Comparison of ENCODE assay signal across 12 cellular contexts in the genomic region with DNA sequence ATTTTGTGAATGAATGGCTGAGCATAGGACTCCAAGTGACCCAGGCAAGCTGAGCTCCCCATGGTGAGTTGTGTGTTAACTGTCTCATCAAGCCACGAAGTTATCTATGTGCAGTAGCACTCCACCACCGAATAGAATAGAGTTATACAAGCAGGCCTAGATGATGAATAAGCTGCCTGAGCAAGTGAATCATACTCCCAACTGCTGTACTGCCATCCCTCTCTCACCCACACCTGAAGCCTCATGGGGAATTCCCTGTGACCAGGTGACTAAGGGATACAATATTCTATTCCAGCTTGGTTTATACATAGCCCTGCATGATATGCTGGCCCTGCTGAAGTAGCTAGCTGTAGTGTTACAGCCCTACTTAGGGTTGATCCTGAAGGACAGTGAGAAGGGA. TPM values are rescaled to one million over a fixed set of nuclear protein-coding genes. Genes with fewer than 3 reads are reported as not detected.
A peak's percentile ranks its signal among the peaks of the same experiment; 100 is the strongest.
DNase-seq lines count a peak whose midpoint lies in the region; ATAC-seq, FAIRE-seq and TF ChIP-seq lines count a peak whose summit lies in the region.
"Had no signal": no experiment of that assay in that cellular context is flagged by ENCODE, and none has a peak within 500 bp of the region (broad histone marks: within the 10 kb centered on the region; RNA-seq: fewer than 3 reads in every experiment).

No MANE protein-coding gene starts in this region.

- no peak overlapping the region for H3K18ac ChIP-seq in mesenchymal stem cell (ENCODE audit: low read depth in 1 of 2, low read length in 2 of 2)

- H3K4ac ChIP-seq in mesenchymal stem cell (ENCODE audit: low read depth in 1 of 2, low read length in 2 of 2) = no peak overlapping the region

- H3K9ac ChIP-seq in GM23248 (no peak overlapping the region), mesenchymal stem cell (ENCODE audit: low read length) (no peak overlapping the region)

- H3K4me2 ChIP-seq in A549 = no peak overlapping the region
- H3K4me2 ChIP-seq in GM23248 (ENCODE audit: unreplicated experiment) = no peak overlapping the region
- H3K4me2 ChIP-seq in mesenchymal stem cell (ENCODE audit: low read length, poor library complexity, severe bottlenecking) = no peak overlapping the region

- H3K79me1 ChIP-seq in mesenchymal stem cell (replicated peaks; ENCODE audit: low read length, poor library complexity, severe bottlenecking) = no peaks in the 10 kb centered on the region

- no peaks in the 10 kb centered on the region for H4K20me1 ChIP-seq in GM23248 (ENCODE audit: insufficient read depth)

- H3K27ac ChIP-seq in A549 = no peak overlapping the region
- no peak overlapping the region for H3K27ac ChIP-seq in GM23248
- H3K27ac ChIP-seq in mesenchymal stem cell (ENCODE audit: low read length, poor library complexity, severe bottlenecking) = peak overlapping the region; percentile 26
- H3K27ac ChIP-seq: esophagus squamous epithelium, sigmoid colon had no signal

- no peak overlapping the region for H4K91ac ChIP-seq in mesenchymal stem cell (ENCODE audit: low read length)

- H3K4me3 ChIP-seq in A549 (no peak overlapping the region), GM23248 (no peak overlapping the region), mesenchymal stem cell (ENCODE audit: insufficient read depth in 1 of 2, low read depth in 1 of 2, low read length in 2 of 2) (no peak overlapping the region)
- H3K4me3 ChIP-seq: esophagus squamous epithelium, sigmoid colon had no signal

- no peak overlapping the region for H2BK120ac ChIP-seq in mesenchymal stem cell (ENCODE audit: low read depth, low read length)

- no peak overlapping the region for H2BK15ac ChIP-seq in mesenchymal stem cell (ENCODE audit: low read depth, poor library complexity, severe bottlenecking)

- H3F3A ChIP-seq in GM23248 (ENCODE audit: insufficient read depth) = peaks cover 20% of the 10 kb centered on the region

- H2AFZ ChIP-seq in GM23248 = no peak overlapping the region
- H2AFZ ChIP-seq in mesenchymal stem cell (ENCODE audit: low read depth, low read length) = no peak overlapping the region

- H3K36me3 ChIP-seq in GM23248 (ENCODE audit: low read depth) (no peaks in the 10 kb centered on the region), mesenchymal stem cell (ENCODE audit: control insufficient read depth in 1 of 2, insufficient read depth in 2 of 2, low read depth in 1 of 2, low read length in 2 of 2) (peaks cover 4 to 29% of the 10 kb centered on the region in 2 experiments)
- H3K36me3 ChIP-seq: esophagus squamous epithelium, sigmoid colon had no signal

- H3K9me3 ChIP-seq in A549 (no peaks in the 10 kb centered on the region), GM23248 (ENCODE audit: low read depth) (no peaks in the 10 kb centered on the region), mesenchymal stem cell (ENCODE audit: control insufficient read depth, low read length) (no peaks in the 10 kb centered on the region)
- H3K9me3 ChIP-seq: esophagus squamous epithelium, sigmoid colon had no signal

- no peak for TF ChIP-seq EP300 in A549 (IDR thresholded peaks at IDR 0.05)

- no peak overlapping the region for H2AK5ac ChIP-seq in mesenchymal stem cell (ENCODE audit: low read length, severe bottlenecking)

- H3K27me3 ChIP-seq in GM23248 (replicated peaks; ENCODE audit: insufficient read depth) (no peaks in the 10 kb centered on the region), mesenchymal stem cell (ENCODE audit: control insufficient read depth in 1 of 2, insufficient read depth in 1 of 2, low read length in 2 of 2) (no peaks in the 10 kb centered on the region)
- H3K27me3 ChIP-seq: esophagus squamous epithelium, sigmoid colon had no signal

- no peaks in the 10 kb centered on the region for H3K9me2 ChIP-seq in GM23248 (ENCODE audit: insufficient read depth)

- peak; percentile 27 to 54; a peak in 4 of 6 replicates for ATAC-seq in A549
- ATAC-seq in HG03139 (IDR thresholded peaks at IDR 0.05; ENCODE audit: unreplicated experiment) = no peak
- no peak for ATAC-seq in HG02759 (IDR thresholded peaks at IDR 0.05; ENCODE audit: unreplicated experiment)

- no peak overlapping the region for H4K8ac ChIP-seq in mesenchymal stem cell (ENCODE audit: low read length)

- no peak for FAIRE-seq in A549 (lab: Jason Lieb, UNC)

- no peak for DNase-seq in A549 (ENCODE audit: low read depth in 1 of 2, low spot score in 1 of 2)
- DNase-seq in GM23248 = peak; percentile 64
- DNase-seq in activated T-cell treated with anti-CD3 and anti-CD28 coated beads, Interleukin-2, amount 50 U/mL, for 48 hours = peak; percentile 46 to 61
- DNase-seq in mesenchymal stem cell = no peak
- DNase-seq in amniotic stem cell (lab: John Stamatoyannopoulos, UW) = no peak
- no peak for DNase-seq in germinal center (ENCODE audit: low spot score)
- DNase-seq: esophagus squamous epithelium, naive B cell, NCI-H2029, sigmoid colon had no signal

- no peak overlapping the region for H3K23ac ChIP-seq in mesenchymal stem cell (ENCODE audit: low read length in 2 of 2)

- H3K4me1 ChIP-seq in A549 = no peaks in the 10 kb centered on the region
- H3K4me1 ChIP-seq in GM23248 (ENCODE audit: insufficient read depth) = peaks cover 18% of the 10 kb centered on the region
- no peaks in the 10 kb centered on the region for H3K4me1 ChIP-seq in mesenchymal stem cell (ENCODE audit: control insufficient read depth, insufficient read depth, low read depth, low read length)
- H3K4me1 ChIP-seq: esophagus squamous epithelium, sigmoid colon had no signal

- TF ChIP-seq CTCF in A549 (IDR thresholded peaks at IDR 0.05) = no peak

- H3K14ac ChIP-seq in mesenchymal stem cell (ENCODE audit: low read length in 2 of 2) = no peak overlapping the region

- no peaks in the 10 kb centered on the region for H3K79me2 ChIP-seq in GM23248 (ENCODE audit: insufficient read depth)

- in situ Hi-C loops in GM23248 (cut with MboI) = no loop called here

- no peak for TF ChIP-seq RAD21 in A549 (conservative IDR thresholded peaks at IDR 0.05 in 1 of 2, IDR thresholded peaks at IDR 0.05 in 1 of 2)

- no peak for TF ChIP-seq POLR2A in A549 (IDR thresholded peaks at IDR 0.05; ENCODE audit: low read length)

- H2BK5ac ChIP-seq in mesenchymal stem cell (ENCODE audit: low read depth, low read length, poor library complexity, severe bottlenecking) = no peak overlapping the region

- H2BK12ac ChIP-seq in mesenchymal stem cell (ENCODE audit: low read length in 2 of 2) = no peak overlapping the region

- 35% methylated on average over 2 of the region's 2 CpGs for WGBS in A549 (ENCODE audit: missing lambda C conversion rate)
- 0 to 21% methylated on average over 2 of the region's 2 CpGs for WGBS in GM23248 (ENCODE audit: low coverage in 1 of 2, low lambda C conversion rate in 2 of 2, missing lambda C conversion rate in 2 of 2), 2 experiments
- WGBS in mesenchymal stem cell = 62% methylated on average over 2 of the region's 2 CpGs

- CTCF ChIA-PET in A549 (lab: Yijun Ruan, JAX) = interaction anchor here (0.6 to 1.2 kb wide), 2 partner anchors 98 to 118 kb away, joined by 3 read pairs; no protein-coding TSS in a partner anchor

- POLR2A ChIA-PET in A549 (lab: Yijun Ruan, JAX) = interaction anchor here (1.0 kb wide), 1 partner anchor 39 kb away, joined by 3 read pairs; no protein-coding TSS in a partner anchor

TF ChIP-seq in A549, 52 proteins besides CTCF, POLR2A, EP300 and RAD21 (continues in another document):
- no peak for TF ChIP-seq TP53 (CRISPR knock-in tag; IDR thresholded peaks at IDR 0.05)
- TF ChIP-seq NPAS2 (CRISPR knock-in tag; IDR thresholded peaks at IDR 0.05; ENCODE audit: borderline replicate concordance) = no peak
- no peak for TF ChIP-seq ZC3H11A (IDR thresholded peaks at IDR 0.05)
- TF ChIP-seq, protein P1, sequence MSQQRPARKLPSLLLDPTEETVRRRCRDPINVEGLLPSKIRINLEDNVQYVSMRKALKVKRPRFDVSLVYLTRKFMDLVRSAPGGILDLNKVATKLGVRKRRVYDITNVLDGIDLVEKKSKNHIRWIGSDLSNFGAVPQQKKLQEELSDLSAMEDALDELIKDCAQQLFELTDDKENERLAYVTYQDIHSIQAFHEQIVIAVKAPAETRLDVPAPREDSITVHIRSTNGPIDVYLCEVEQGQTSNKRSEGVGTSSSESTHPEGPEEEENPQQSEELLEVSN (IDR thresholded peaks at IDR 0.05; ENCODE audit: borderline replicate concordance, low read depth) = no peak
- TF ChIP-seq, protein P2, sequence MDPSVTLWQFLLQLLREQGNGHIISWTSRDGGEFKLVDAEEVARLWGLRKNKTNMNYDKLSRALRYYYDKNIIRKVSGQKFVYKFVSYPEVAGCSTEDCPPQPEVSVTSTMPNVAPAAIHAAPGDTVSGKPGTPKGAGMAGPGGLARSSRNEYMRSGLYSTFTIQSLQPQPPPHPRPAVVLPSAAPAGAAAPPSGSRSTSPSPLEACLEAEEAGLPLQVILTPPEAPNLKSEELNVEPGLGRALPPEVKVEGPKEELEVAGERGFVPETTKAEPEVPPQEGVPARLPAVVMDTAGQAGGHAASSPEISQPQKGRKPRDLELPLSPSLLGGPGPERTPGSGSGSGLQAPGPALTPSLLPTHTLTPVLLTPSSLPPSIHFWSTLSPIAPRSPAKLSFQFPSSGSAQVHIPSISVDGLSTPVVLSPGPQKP (IDR thresholded peaks at IDR 0.05; ENCODE audit: low read depth, low read length) = no peak
- TF ChIP-seq RARB (CRISPR knock-in tag; IDR thresholded peaks at IDR 0.05) = no peak

RNA-seq across cellular contexts. Expression of a gene that starts 38.6 kb away (rescaled TPM):
- polyA plus RNA-seq in A549 (2011; rRNA removed) (66.8 and 82.0 TPM in 2 replicates), A549 (2017; fragmentation: RNase III; extraction: RNeasy Plus Mini Kit Qiagen cat#74134 plus additional on column Dnase treatment) (43.9 to 48.9 TPM (median 46.5 TPM) in 3 replicates), GM23248 (2016; fragmentation: Nextera tagmentation; extraction: Ambion mirVana) (24.4 and 27.1 TPM in 2 replicates)
- polyA plus RNA-seq in A549 (2012; cell fraction: cytosol; rRNA removed) = 39.3 and 51.0 TPM in 2 replicates
- polyA plus RNA-seq in A549 (2012; cell fraction: nucleus; rRNA removed) = 109 and 122 TPM in 2 replicates
- polyA minus RNA-seq in A549 (2011; rRNA and poly(A)+ RNA removed) = 145 and 151 TPM in 2 replicates
- total RNA-seq in GM23248 (2014; rRNA removed; shearing (Covaris generic)) = 66.9 and 68.7 TPM in 2 replicates
- 24.8 TPM for polyA plus RNA-seq in mesenchymal stem cell (2013, experiment 1 of 2)
- polyA plus RNA-seq in mesenchymal stem cell (2013, experiment 2 of 2) = 24.4 TPM

Comparison
In these comparisons a context has a peak if more than half of its experiments do, and no peak if none do; other contexts are left out.
1. ATAC-seq: peak in A549 (2 of 2); none in HG03139 (single experiment) and HG02759 (single experiment).
2. DNase-seq: peak in GM23248 (single experiment) and activated T-cell treated with anti-CD3 and anti-CD28 coated beads, Interleukin-2, amount 50 U/mL, for 48 hours (2 of 2); none in A549 (0 of 2), mesenchymal stem cell (single experiment), amniotic stem cell (single experiment) and germinal center (single experiment).